ENCODE assay signal across 1 cellular context in genomic region chr16:15035163-15035729, GRCh38.
TF ChIP-seq lines count a peak whose summit lies in the region.

No MANE protein-coding gene starts in this region.

TF ChIP-seq in WTC11, 78 proteins besides CTCF, POLR2A, EP300 and RAD21 (continued from another document):
- TF ChIP-seq, protein P1, sequence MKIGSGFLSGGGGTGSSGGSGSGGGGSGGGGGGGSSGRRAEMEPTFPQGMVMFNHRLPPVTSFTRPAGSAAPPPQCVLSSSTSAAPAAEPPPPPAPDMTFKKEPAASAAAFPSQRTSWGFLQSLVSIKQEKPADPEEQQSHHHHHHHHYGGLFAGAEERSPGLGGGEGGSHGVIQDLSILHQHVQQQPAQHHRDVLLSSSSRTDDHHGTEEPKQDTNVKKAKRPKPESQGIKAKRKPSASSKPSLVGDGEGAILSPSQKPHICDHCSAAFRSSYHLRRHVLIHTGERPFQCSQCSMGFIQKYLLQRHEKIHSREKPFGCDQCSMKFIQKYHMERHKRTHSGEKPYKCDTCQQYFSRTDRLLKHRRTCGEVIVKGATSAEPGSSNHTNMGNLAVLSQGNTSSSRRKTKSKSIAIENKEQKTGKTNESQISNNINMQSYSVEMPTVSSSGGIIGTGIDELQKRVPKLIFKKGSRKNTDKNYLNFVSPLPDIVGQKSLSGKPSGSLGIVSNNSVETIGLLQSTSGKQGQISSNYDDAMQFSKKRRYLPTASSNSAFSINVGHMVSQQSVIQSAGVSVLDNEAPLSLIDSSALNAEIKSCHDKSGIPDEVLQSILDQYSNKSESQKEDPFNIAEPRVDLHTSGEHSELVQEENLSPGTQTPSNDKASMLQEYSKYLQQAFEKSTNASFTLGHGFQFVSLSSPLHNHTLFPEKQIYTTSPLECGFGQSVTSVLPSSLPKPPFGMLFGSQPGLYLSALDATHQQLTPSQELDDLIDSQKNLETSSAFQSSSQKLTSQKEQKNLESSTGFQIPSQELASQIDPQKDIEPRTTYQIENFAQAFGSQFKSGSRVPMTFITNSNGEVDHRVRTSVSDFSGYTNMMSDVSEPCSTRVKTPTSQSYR (CRISPR knock-in tag; IDR thresholded peaks at IDR 0.05), result no peak
